In genomic region chr6:104574135-104574750, GRCh38 we compare ENCODE assay signal across 1 cellular context.
TF ChIP-seq lines count a peak whose summit lies in the region.

No MANE protein-coding gene starts in this region.

TF ChIP-seq in H1, 55 proteins besides CTCF, POLR2A, EP300 and RAD21:
- TF ChIP-seq MAX (IDR thresholded peaks at IDR 0.05) (no peak), TEAD4 (IDR thresholded peaks at IDR 0.05; ENCODE audit: low read depth, low read length) (0 out of 2 replicates have a peak, but pooled peaks have one; percentile 19), GABPA (IDR thresholded peaks at IDR 0.05; ENCODE audit: borderline replicate concordance, insufficient read depth, low read length) (no peak), EGR1 (IDR thresholded peaks at IDR 0.05; ENCODE audit: borderline replicate concordance, low read depth, low read length) (no peak), ATF2 (IDR thresholded peaks at IDR 0.05; ENCODE audit: low read length) (no peak)
